Comparison of ENCODE assay signal across 15 cellular contexts in genomic region chr4:186806679-186807078, GRCh38.
"Had no signal": no experiment of that assay in that cellular context is flagged by ENCODE, and none has a peak within 500 bp of the region (broad histone marks: within the 10 kb centered on the region; RNA-seq: fewer than 3 reads in every experiment).

No MANE protein-coding gene starts in this region.

- H3K27me3 ChIP-seq: breast epithelium, gastroesophageal sphincter, tibial artery had no signal

- H3K9me3 Mint-ChIP-seq: stimulated activated naive B cell treated with anti-CD40 and anti-IgM and Interleukin-4, amounts not matched to agents 10 μg/mL and 1 μg/mL and 100 μg/mL, for 72 hours had no signal

- H3K36me3 ChIP-seq: breast epithelium, gastroesophageal sphincter, tibial artery had no signal

- H3K4me1 Mint-ChIP-seq: activated T-helper 17 cell treated with anti-CD3 and anti-CD28 coated beads, Interleukin-2, amount 50 U/mL, for 72 hours; stimulated activated naive B cell treated with anti-CD40 and anti-IgM and Interleukin-4, amounts not matched to agents 10 μg/mL and 1 μg/mL and 100 μg/mL, for 72 hours had no signal

- H3K27ac Mint-ChIP-seq: activated T-helper 17 cell treated with anti-CD3 and anti-CD28 coated beads, Interleukin-2, amount 50 U/mL, for 72 hours; effector memory CD8-positive, alpha-beta T cell; stimulated activated naive B cell treated with anti-CD40 and anti-IgM and Interleukin-4, amounts not matched to agents 10 μg/mL and 1 μg/mL and 100 μg/mL, for 72 hours had no signal

- H3K4me3 ChIP-seq: breast epithelium, gastroesophageal sphincter, lung, tibial artery had no signal

- H3K4me1 ChIP-seq: breast epithelium, gastroesophageal sphincter, parathyroid adenoma, tibial artery had no signal

- H3K9me3 ChIP-seq: breast epithelium, gastroesophageal sphincter, tibial artery had no signal

- H3K27me3 Mint-ChIP-seq: activated T-helper 17 cell treated with anti-CD3 and anti-CD28 coated beads, Interleukin-2, amount 50 U/mL, for 72 hours; effector memory CD8-positive, alpha-beta T cell; stimulated activated naive B cell treated with anti-CD40 and anti-IgM and Interleukin-4, amounts not matched to agents 10 μg/mL and 1 μg/mL and 100 μg/mL, for 72 hours had no signal

- H3K4me3 Mint-ChIP-seq: activated T-helper 17 cell treated with anti-CD3 and anti-CD28 coated beads, Interleukin-2, amount 50 U/mL, for 72 hours; effector memory CD8-positive, alpha-beta T cell; stimulated activated naive B cell treated with anti-CD40 and anti-IgM and Interleukin-4, amounts not matched to agents 10 μg/mL and 1 μg/mL and 100 μg/mL, for 72 hours had no signal

- H2AFZ ChIP-seq: parathyroid adenoma had no signal

- H3K36me3 Mint-ChIP-seq: stimulated activated naive B cell treated with anti-CD40 and anti-IgM and Interleukin-4, amounts not matched to agents 10 μg/mL and 1 μg/mL and 100 μg/mL, for 72 hours had no signal

- DNase-seq: activated CD4-positive, alpha-beta T cell treated with anti-CD3 and anti-CD28 coated beads, Interleukin-2, amount 50 U/mL, for 1 hour; activated naive CD4-positive, alpha-beta T cell treated with Interleukin-2 at 50 U/mL for 16 hours; aorta; dermis blood vessel endothelial cell; effector memory CD8-positive, alpha-beta T cell; erythroblast; islet precursor cell; stimulated activated CD4-positive, alpha-beta T cell treated with anti-CD3 and anti-CD28 coated beads, Interleukin-2, amount 100 ng/mL, for 48 hours; stimulated activated naive B cell treated with anti-CD40 and anti-IgM and Interleukin-4, amounts not matched to agents 10 μg/mL and 1 μg/mL and 100 μg/mL, for 72 hours; tibial artery had no signal

- H3K27ac ChIP-seq: breast epithelium, gastroesophageal sphincter, parathyroid adenoma, tibial artery had no signal

- H3K79me2 ChIP-seq: parathyroid adenoma had no signal

- H3K9ac ChIP-seq: parathyroid adenoma had no signal

- ATAC-seq: activated T-helper 17 cell treated with anti-CD3 and anti-CD28 coated beads, Interleukin-2, amount 50 U/mL, for 72 hours; effector memory CD8-positive, alpha-beta T cell; gastroesophageal sphincter; stimulated activated naive B cell treated with anti-CD40 and anti-IgM and Interleukin-4, amounts not matched to agents 10 μg/mL and 1 μg/mL and 100 μg/mL, for 72 hours had no signal
